In the genomic region with DNA sequence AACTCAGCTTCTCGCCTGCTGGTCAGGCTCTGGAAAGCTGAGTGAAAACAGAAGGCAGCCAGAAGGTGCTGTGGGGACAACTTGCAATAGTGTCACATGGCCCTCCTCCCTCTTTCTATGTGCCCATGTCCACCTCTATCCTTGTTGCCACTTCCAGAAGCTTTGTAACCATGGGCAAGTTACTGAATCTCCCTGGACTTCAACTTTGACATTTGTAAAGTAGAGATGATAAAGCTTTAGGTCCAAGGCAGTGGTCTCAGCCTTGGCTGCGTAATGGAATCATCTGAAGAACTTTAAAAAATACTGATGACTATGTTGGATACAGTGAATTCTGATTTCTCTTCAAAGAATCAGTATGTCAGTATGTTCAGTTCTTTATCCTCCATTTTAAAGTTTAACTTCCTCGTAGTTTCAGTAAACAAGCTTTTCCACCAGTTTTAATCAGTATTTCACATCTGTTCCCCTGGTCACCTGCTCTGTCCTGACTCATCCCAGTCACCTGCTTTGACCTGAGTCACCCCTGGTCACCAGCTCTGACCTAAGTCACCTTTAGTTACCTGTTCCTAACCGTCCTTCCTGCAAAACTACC, we compare ENCODE assay signal across 1 cellular context.
A peak's percentile ranks its signal among the peaks of the same experiment; 100 is the strongest.
TF ChIP-seq lines count a peak whose summit lies in the region.

No MANE protein-coding gene starts in this region.

TF ChIP-seq in K562, 482 proteins besides CTCF, POLR2A, EP300 and RAD21 (continued from another document and continues in another):
- TF ChIP-seq ZNF354B (CRISPR knock-in tag; IDR thresholded peaks at IDR 0.05) (no peak), ZNF830 (CRISPR knock-in tag; IDR thresholded peaks at IDR 0.05) (no peak), BCL6 (CRISPR knock-in tag; IDR thresholded peaks at IDR 0.05) (no peak), RBM34 (IDR thresholded peaks at IDR 0.05; ENCODE audit: borderline replicate concordance, insufficient read depth, low read length) (no peak), SMAD4 (CRISPR knock-in tag; conservative IDR thresholded peaks at IDR 0.05) (no peak; the same call in 1 of the 2 replicates), TFE3 (CRISPR knock-in tag; IDR thresholded peaks at IDR 0.05) (no peak), BRD9 (IDR thresholded peaks at IDR 0.05; ENCODE audit: low read depth, partially characterized antibody) (no peak), EP400 (IDR thresholded peaks at IDR 0.05) (peak; percentile 41; the same call in 1 of the 2 replicates), PRMT5 (CRISPR knock-in tag; IDR thresholded peaks at IDR 0.05) (no peak), SMAD2 (IDR thresholded peaks at IDR 0.05; ENCODE audit: low read depth, low read length) (no peak), TRIM25 (IDR thresholded peaks at IDR 0.05; ENCODE audit: borderline replicate concordance) (no peak), TARDBP (IDR thresholded peaks at IDR 0.05) (no peak), CREB3L1 (IDR thresholded peaks at IDR 0.05; ENCODE audit: borderline replicate concordance, low read depth) (no peak), SNRNP70 (optimal IDR thresholded peaks at IDR 0.05; ENCODE audit: low read depth, low read length) (no peak), ZNF668 (CRISPR knock-in tag; IDR thresholded peaks at IDR 0.05) (no peak), SP2 (IDR thresholded peaks at IDR 0.05; ENCODE audit: extremely low read depth, low read depth, low read length, poor library complexity, severe bottlenecking) (no peak), SNIP1 (IDR thresholded peaks at IDR 0.05; ENCODE audit: low read depth) (no peak), KLF13 (tag; IDR thresholded peaks at IDR 0.05; ENCODE audit: borderline replicate concordance, low read depth) (no peak), GTF2B (IDR thresholded peaks at IDR 0.05; ENCODE audit: extremely low read depth, insufficient read length) (no peak), ZNF707 (CRISPR knock-in tag; conservative IDR thresholded peaks at IDR 0.05) (no peak), EWSR1 (IDR thresholded peaks at IDR 0.05; ENCODE audit: borderline replicate concordance, low read depth, partially characterized antibody) (no peak), BMI1 (IDR thresholded peaks at IDR 0.05; ENCODE audit: low read length) (no peak), MYC (IDR thresholded peaks at IDR 0.05; ENCODE audit: low read depth, low read length) (no peak), MYC (CRISPR knock-in tag; IDR thresholded peaks at IDR 0.05; ENCODE audit: borderline replicate concordance, low read depth) (no peak), U2AF1 (optimal IDR thresholded peaks at IDR 0.05; ENCODE audit: low read depth, low read length) (no peak), YY1 (IDR thresholded peaks at IDR 0.05; ENCODE audit: borderline replicate concordance in 1 of 3, control insufficient read depth in 1 of 3, extremely low read depth in 1 of 3, insufficient read depth in 3 of 3, insufficient read length in 1 of 3, insufficient replicate concordance in 2 of 3, low read depth in 1 of 3, low read length in 2 of 3) (no peak), XRCC4 (IDR thresholded peaks at IDR 0.05; ENCODE audit: extremely low read depth, insufficient read depth, insufficient read length) (no peak), L3MBTL2 (IDR thresholded peaks at IDR 0.05) (0 out of 2 replicates have a peak, but pooled peaks have one; percentile 48), ILF3 (IDR thresholded peaks at IDR 0.05; ENCODE audit: borderline replicate concordance) (no peak), MAFK (IDR thresholded peaks at IDR 0.05; ENCODE audit: low read length) (no peak)
- TF ChIP-seq, protein P1, sequence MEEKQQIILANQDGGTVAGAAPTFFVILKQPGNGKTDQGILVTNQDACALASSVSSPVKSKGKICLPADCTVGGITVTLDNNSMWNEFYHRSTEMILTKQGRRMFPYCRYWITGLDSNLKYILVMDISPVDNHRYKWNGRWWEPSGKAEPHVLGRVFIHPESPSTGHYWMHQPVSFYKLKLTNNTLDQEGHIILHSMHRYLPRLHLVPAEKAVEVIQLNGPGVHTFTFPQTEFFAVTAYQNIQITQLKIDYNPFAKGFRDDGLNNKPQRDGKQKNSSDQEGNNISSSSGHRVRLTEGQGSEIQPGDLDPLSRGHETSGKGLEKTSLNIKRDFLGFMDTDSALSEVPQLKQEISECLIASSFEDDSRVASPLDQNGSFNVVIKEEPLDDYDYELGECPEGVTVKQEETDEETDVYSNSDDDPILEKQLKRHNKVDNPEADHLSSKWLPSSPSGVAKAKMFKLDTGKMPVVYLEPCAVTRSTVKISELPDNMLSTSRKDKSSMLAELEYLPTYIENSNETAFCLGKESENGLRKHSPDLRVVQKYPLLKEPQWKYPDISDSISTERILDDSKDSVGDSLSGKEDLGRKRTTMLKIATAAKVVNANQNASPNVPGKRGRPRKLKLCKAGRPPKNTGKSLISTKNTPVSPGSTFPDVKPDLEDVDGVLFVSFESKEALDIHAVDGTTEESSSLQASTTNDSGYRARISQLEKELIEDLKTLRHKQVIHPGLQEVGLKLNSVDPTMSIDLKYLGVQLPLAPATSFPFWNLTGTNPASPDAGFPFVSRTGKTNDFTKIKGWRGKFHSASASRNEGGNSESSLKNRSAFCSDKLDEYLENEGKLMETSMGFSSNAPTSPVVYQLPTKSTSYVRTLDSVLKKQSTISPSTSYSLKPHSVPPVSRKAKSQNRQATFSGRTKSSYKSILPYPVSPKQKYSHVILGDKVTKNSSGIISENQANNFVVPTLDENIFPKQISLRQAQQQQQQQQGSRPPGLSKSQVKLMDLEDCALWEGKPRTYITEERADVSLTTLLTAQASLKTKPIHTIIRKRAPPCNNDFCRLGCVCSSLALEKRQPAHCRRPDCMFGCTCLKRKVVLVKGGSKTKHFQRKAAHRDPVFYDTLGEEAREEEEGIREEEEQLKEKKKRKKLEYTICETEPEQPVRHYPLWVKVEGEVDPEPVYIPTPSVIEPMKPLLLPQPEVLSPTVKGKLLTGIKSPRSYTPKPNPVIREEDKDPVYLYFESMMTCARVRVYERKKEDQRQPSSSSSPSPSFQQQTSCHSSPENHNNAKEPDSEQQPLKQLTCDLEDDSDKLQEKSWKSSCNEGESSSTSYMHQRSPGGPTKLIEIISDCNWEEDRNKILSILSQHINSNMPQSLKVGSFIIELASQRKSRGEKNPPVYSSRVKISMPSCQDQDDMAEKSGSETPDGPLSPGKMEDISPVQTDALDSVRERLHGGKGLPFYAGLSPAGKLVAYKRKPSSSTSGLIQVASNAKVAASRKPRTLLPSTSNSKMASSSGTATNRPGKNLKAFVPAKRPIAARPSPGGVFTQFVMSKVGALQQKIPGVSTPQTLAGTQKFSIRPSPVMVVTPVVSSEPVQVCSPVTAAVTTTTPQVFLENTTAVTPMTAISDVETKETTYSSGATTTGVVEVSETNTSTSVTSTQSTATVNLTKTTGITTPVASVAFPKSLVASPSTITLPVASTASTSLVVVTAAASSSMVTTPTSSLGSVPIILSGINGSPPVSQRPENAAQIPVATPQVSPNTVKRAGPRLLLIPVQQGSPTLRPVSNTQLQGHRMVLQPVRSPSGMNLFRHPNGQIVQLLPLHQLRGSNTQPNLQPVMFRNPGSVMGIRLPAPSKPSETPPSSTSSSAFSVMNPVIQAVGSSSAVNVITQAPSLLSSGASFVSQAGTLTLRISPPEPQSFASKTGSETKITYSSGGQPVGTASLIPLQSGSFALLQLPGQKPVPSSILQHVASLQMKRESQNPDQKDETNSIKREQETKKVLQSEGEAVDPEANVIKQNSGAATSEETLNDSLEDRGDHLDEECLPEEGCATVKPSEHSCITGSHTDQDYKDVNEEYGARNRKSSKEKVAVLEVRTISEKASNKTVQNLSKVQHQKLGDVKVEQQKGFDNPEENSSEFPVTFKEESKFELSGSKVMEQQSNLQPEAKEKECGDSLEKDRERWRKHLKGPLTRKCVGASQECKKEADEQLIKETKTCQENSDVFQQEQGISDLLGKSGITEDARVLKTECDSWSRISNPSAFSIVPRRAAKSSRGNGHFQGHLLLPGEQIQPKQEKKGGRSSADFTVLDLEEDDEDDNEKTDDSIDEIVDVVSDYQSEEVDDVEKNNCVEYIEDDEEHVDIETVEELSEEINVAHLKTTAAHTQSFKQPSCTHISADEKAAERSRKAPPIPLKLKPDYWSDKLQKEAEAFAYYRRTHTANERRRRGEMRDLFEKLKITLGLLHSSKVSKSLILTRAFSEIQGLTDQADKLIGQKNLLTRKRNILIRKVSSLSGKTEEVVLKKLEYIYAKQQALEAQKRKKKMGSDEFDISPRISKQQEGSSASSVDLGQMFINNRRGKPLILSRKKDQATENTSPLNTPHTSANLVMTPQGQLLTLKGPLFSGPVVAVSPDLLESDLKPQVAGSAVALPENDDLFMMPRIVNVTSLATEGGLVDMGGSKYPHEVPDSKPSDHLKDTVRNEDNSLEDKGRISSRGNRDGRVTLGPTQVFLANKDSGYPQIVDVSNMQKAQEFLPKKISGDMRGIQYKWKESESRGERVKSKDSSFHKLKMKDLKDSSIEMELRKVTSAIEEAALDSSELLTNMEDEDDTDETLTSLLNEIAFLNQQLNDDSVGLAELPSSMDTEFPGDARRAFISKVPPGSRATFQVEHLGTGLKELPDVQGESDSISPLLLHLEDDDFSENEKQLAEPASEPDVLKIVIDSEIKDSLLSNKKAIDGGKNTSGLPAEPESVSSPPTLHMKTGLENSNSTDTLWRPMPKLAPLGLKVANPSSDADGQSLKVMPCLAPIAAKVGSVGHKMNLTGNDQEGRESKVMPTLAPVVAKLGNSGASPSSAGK (IDR thresholded peaks at IDR 0.05), result peak; percentile 53; the same call in 1 of the 2 replicates
- TF ChIP-seq, protein P2, sequence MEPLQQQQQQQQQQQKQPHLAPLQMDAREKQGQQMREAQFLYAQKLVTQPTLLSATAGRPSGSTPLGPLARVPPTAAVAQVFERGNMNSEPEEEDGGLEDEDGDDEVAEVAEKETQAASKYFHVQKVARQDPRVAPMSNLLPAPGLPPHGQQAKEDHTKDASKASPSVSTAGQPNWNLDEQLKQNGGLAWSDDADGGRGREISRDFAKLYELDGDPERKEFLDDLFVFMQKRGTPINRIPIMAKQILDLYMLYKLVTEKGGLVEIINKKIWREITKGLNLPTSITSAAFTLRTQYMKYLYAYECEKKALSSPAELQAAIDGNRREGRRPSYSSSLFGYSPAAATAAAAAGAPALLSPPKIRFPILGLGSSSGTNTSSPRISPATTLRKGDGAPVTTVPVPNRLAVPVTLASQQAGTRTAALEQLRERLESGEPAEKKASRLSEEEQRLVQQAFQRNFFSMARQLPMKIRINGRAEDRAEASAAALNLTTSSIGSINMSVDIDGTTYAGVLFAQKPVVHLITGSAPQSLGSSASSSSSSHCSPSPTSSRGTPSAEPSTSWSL (CRISPR knock-in tag; IDR thresholded peaks at IDR 0.05; ENCODE audit: borderline replicate concordance), result no peak
- TF ChIP-seq, protein P3, sequence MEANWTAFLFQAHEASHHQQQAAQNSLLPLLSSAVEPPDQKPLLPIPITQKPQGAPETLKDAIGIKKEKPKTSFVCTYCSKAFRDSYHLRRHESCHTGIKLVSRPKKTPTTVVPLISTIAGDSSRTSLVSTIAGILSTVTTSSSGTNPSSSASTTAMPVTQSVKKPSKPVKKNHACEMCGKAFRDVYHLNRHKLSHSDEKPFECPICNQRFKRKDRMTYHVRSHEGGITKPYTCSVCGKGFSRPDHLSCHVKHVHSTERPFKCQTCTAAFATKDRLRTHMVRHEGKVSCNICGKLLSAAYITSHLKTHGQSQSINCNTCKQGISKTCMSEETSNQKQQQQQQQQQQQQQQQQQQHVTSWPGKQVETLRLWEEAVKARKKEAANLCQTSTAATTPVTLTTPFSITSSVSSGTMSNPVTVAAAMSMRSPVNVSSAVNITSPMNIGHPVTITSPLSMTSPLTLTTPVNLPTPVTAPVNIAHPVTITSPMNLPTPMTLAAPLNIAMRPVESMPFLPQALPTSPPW (CRISPR knock-in tag; IDR thresholded peaks at IDR 0.05), result no peak
- TF ChIP-seq, protein P4, sequence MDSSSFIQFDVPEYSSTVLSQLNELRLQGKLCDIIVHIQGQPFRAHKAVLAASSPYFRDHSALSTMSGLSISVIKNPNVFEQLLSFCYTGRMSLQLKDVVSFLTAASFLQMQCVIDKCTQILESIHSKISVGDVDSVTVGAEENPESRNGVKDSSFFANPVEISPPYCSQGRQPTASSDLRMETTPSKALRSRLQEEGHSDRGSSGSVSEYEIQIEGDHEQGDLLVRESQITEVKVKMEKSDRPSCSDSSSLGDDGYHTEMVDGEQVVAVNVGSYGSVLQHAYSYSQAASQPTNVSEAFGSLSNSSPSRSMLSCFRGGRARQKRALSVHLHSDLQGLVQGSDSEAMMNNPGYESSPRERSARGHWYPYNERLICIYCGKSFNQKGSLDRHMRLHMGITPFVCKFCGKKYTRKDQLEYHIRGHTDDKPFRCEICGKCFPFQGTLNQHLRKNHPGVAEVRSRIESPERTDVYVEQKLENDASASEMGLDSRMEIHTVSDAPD (CRISPR knock-in tag; IDR thresholded peaks at IDR 0.05), result no peak
